33 cellular contexts compared by ENCODE assay signal in the genomic region with DNA sequence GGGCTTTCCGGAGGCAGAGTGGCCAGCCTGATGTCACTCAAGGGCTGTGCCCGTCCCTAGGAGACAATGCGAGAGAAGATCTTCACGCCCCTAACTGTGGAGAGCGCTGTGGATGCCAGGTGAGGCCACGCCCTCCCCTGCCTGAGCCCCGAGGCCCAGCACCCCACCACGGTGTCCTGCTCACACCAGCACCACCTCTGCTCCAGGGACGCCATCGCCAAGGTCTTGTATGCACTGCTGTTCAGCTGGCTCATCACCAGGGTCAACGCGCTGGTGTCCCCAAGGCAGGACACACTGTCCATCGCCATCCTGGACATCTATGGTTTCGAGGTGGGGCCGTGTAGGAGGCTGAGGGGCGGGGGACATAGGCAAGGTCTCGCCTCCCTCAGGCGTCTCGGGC.
"Had no signal": no experiment of that assay in that cellular context is flagged by ENCODE, and none has a peak within 500 bp of the region (broad histone marks: within the 10 kb centered on the region; RNA-seq: fewer than 3 reads in every experiment).

No MANE protein-coding gene starts in this region.

- H3K4me1 Mint-ChIP-seq: activated CD4-positive, alpha-beta T cell treated with anti-CD3 and anti-CD28 coated beads for 36 hours; activated CD4-positive, alpha-beta T cell treated with anti-CD3 and anti-CD28 coated beads, Interleukin-2, amount 10 ng/mL, durations not matched to agents 24 days and 14 days; activated CD8-positive, alpha-beta memory T cell treated with anti-CD3 and anti-CD28 coated beads, Interleukin-2, amount 10 ng/mL, durations not matched to agents 7 days and 5 days; activated naive CD8-positive, alpha-beta T cell treated with anti-CD3 and anti-CD28 coated beads for 36 hours had no signal

- H3K36me3 Mint-ChIP-seq: activated CD4-positive, alpha-beta memory T cell treated with anti-CD3 and anti-CD28 coated beads for 36 hours; activated CD8-positive, alpha-beta memory T cell treated with anti-CD3 and anti-CD28 coated beads, Interleukin-2, amount 10 ng/mL, durations not matched to agents 7 days and 5 days; activated naive CD4-positive, alpha-beta T cell treated with anti-CD3 and anti-CD28 coated beads, Interleukin-2, amount 50 U/mL, for 24 hours; activated naive CD8-positive, alpha-beta T cell treated with anti-CD3 and anti-CD28 coated beads for 36 hours had no signal

- H3K36me3 ChIP-seq: adrenal gland, cardiac muscle cell, colonic mucosa, esophagus squamous epithelium had no signal

- H3K4me3 ChIP-seq: adrenal gland, body of pancreas, cardiac muscle cell, colonic mucosa, esophagus squamous epithelium had no signal

- H3K27me3 Mint-ChIP-seq: activated CD4-positive, alpha-beta memory T cell treated with anti-CD3 and anti-CD28 coated beads for 36 hours; activated CD4-positive, alpha-beta T cell treated with anti-CD3 and anti-CD28 coated beads for 36 hours; activated CD4-positive, alpha-beta T cell treated with anti-CD3 and anti-CD28 coated beads, Interleukin-2, amount 10 ng/mL, durations not matched to agents 24 days and 14 days; activated CD8-positive, alpha-beta memory T cell treated with anti-CD3 and anti-CD28 coated beads, Interleukin-2, amount 10 ng/mL, durations not matched to agents 7 days and 5 days; activated naive CD4-positive, alpha-beta T cell treated with anti-CD3 and anti-CD28 coated beads, Interleukin-2, amount 50 U/mL, for 24 hours; activated naive CD8-positive, alpha-beta T cell treated with anti-CD3 and anti-CD28 coated beads for 36 hours; activated naive CD8-positive, alpha-beta T cell treated with anti-CD3 and anti-CD28 coated beads, Interleukin-2, amount 50 U/mL, for 24 hours had no signal

- DNase-seq: activated CD4-positive, alpha-beta memory T cell treated with anti-CD3 and anti-CD28 coated beads for 36 hours; activated CD4-positive, alpha-beta T cell treated with anti-CD3 and anti-CD28 coated beads for 36 hours; activated CD4-positive, alpha-beta T cell treated with anti-CD3 and anti-CD28 coated beads, Interleukin-2, amount 10 ng/mL, durations not matched to agents 24 days and 14 days; activated CD4-positive, CD25-positive, alpha-beta regulatory T cell; activated CD4-positive, CD25-positive, alpha-beta regulatory T cell treated with anti-CD3 and anti-CD28 coated beads, Interleukin-2, amount 50 U/mL, for 72 hours; activated CD8-positive, alpha-beta memory T cell treated with anti-CD3 and anti-CD28 coated beads, Interleukin-2, amount 10 ng/mL, durations not matched to agents 7 days and 5 days; activated CD8-positive, alpha-beta memory T cell treated with anti-CD3 and anti-CD28 coated beads, Interleukin-2, amount 50 U/mL, for 4 hours; activated CD8-positive, alpha-beta T cell treated with anti-CD3 and anti-CD28 coated beads, Interleukin-2, amount 10 ng/mL, durations not matched to agents 7 days and 5 days; activated effector memory CD4-positive, alpha-beta T cell treated with anti-CD3 and anti-CD28 coated beads, Interleukin-2, amount 50 U/mL, for 16 hours; activated naive CD4-positive, alpha-beta T cell treated with anti-CD3 and anti-CD28 coated beads for 36 hours; activated naive CD8-positive, alpha-beta T cell treated with anti-CD3 and anti-CD28 coated beads for 36 hours; activated naive CD8-positive, alpha-beta T cell treated with anti-CD3 and anti-CD28 coated beads, Interleukin-2, amount 50 U/mL, for 24 hours; activated T-cell treated with anti-CD3 and anti-CD28 coated beads, Interleukin-2, amount 50 U/mL, for 1 hour; activated T-cell treated with anti-CD3 and anti-CD28 coated beads, Interleukin-2, amount 50 U/mL, for 48 hours; adrenal gland; amygdala; aorta; body of pancreas; central memory CD4-positive, alpha-beta T cell; cerebellar nuclear complex; colonic mucosa; effector CD8-positive, alpha-beta T cell; esophagus squamous epithelium; foreskin melanocyte; T-helper 1 cell; T-helper 17 cell; T1000 had no signal

- H3K27ac Mint-ChIP-seq: activated CD4-positive, alpha-beta memory T cell treated with anti-CD3 and anti-CD28 coated beads for 36 hours; activated CD4-positive, alpha-beta T cell treated with anti-CD3 and anti-CD28 coated beads for 36 hours; activated CD4-positive, alpha-beta T cell treated with anti-CD3 and anti-CD28 coated beads, Interleukin-2, amount 10 ng/mL, durations not matched to agents 24 days and 14 days; activated CD8-positive, alpha-beta memory T cell treated with anti-CD3 and anti-CD28 coated beads, Interleukin-2, amount 10 ng/mL, durations not matched to agents 7 days and 5 days; activated CD8-positive, alpha-beta T cell treated with anti-CD3 and anti-CD28 coated beads, Interleukin-2, amount 10 ng/mL, durations not matched to agents 7 days and 5 days; activated naive CD4-positive, alpha-beta T cell treated with anti-CD3 and anti-CD28 coated beads for 36 hours; activated naive CD4-positive, alpha-beta T cell treated with anti-CD3 and anti-CD28 coated beads, Interleukin-2, amount 50 U/mL, for 24 hours; activated naive CD8-positive, alpha-beta T cell treated with anti-CD3 and anti-CD28 coated beads for 36 hours; activated naive CD8-positive, alpha-beta T cell treated with anti-CD3 and anti-CD28 coated beads, Interleukin-2, amount 50 U/mL, for 24 hours; activated T-helper 1 cell treated with anti-CD3 and anti-CD28 coated beads, Interleukin-12 subunit alpha, Interleukin-12 subunit beta, Interleukin-2, Interleukin-4 antibody, amounts not matched to agents 30 ng/mL and 10 ng/mL and 1 ng/mL, durations not matched to agents 14 hours and 24 hours and 36 hours; activated T-helper 2 cell treated with anti-CD3 and anti-CD28 coated beads, Interferon-gamma antibody, Interleukin-2, Interleukin-4, amounts not matched to agents 10 μg/mL and 5 μg/mL and 100 μg/mL, durations not matched to agents 14 hours and 24 hours and 36 hours; T-helper 17 cell; T-helper 2 cell treated with Interferon-gamma antibody and Interleukin-4, amounts not matched to agents 5 μg/mL and 100 μg/mL, for 36 hours had no signal

- H3K27me3 ChIP-seq: adrenal gland, body of pancreas, cardiac muscle cell, colonic mucosa had no signal

- H3K9me3 ChIP-seq: adrenal gland, body of pancreas, colonic mucosa, esophagus squamous epithelium had no signal

- H3K27ac ChIP-seq: adrenal gland, body of pancreas, cardiac muscle cell, colonic mucosa, epithelial cell of prostate, esophagus squamous epithelium had no signal

- H3K4me3 Mint-ChIP-seq: activated CD4-positive, alpha-beta memory T cell treated with anti-CD3 and anti-CD28 coated beads for 36 hours; activated CD4-positive, alpha-beta T cell treated with anti-CD3 and anti-CD28 coated beads for 36 hours; activated CD4-positive, alpha-beta T cell treated with anti-CD3 and anti-CD28 coated beads, Interleukin-2, amount 10 ng/mL, durations not matched to agents 24 days and 14 days; activated CD8-positive, alpha-beta memory T cell treated with anti-CD3 and anti-CD28 coated beads, Interleukin-2, amount 10 ng/mL, durations not matched to agents 7 days and 5 days; activated CD8-positive, alpha-beta T cell treated with anti-CD3 and anti-CD28 coated beads, Interleukin-2, amount 10 ng/mL, durations not matched to agents 7 days and 5 days; activated naive CD4-positive, alpha-beta T cell treated with anti-CD3 and anti-CD28 coated beads for 36 hours; activated naive CD4-positive, alpha-beta T cell treated with anti-CD3 and anti-CD28 coated beads, Interleukin-2, amount 50 U/mL, for 24 hours; activated naive CD8-positive, alpha-beta T cell treated with anti-CD3 and anti-CD28 coated beads for 36 hours; activated naive CD8-positive, alpha-beta T cell treated with anti-CD3 and anti-CD28 coated beads, Interleukin-2, amount 50 U/mL, for 24 hours; activated T-helper 1 cell treated with anti-CD3 and anti-CD28 coated beads, Interleukin-12 subunit alpha, Interleukin-12 subunit beta, Interleukin-2, Interleukin-4 antibody, amounts not matched to agents 30 ng/mL and 10 ng/mL and 1 ng/mL, durations not matched to agents 14 hours and 24 hours and 36 hours; T-helper 17 cell; T-helper 2 cell treated with Interferon-gamma antibody and Interleukin-4, amounts not matched to agents 5 μg/mL and 100 μg/mL, for 36 hours had no signal

- H3K9me3 Mint-ChIP-seq: activated CD4-positive, alpha-beta memory T cell treated with anti-CD3 and anti-CD28 coated beads for 36 hours; activated CD4-positive, alpha-beta T cell treated with anti-CD3 and anti-CD28 coated beads, Interleukin-2, amount 10 ng/mL, durations not matched to agents 24 days and 14 days; activated naive CD4-positive, alpha-beta T cell treated with anti-CD3 and anti-CD28 coated beads for 36 hours; activated naive CD4-positive, alpha-beta T cell treated with anti-CD3 and anti-CD28 coated beads, Interleukin-2, amount 50 U/mL, for 24 hours; activated naive CD8-positive, alpha-beta T cell treated with anti-CD3 and anti-CD28 coated beads for 36 hours; activated naive CD8-positive, alpha-beta T cell treated with anti-CD3 and anti-CD28 coated beads, Interleukin-2, amount 50 U/mL, for 24 hours; activated T-helper 1 cell treated with anti-CD3 and anti-CD28 coated beads, Interleukin-12 subunit alpha, Interleukin-12 subunit beta, Interleukin-2, Interleukin-4 antibody, amounts not matched to agents 30 ng/mL and 10 ng/mL and 1 ng/mL, durations not matched to agents 14 hours and 24 hours and 36 hours; activated T-helper 2 cell treated with anti-CD3 and anti-CD28 coated beads, Interferon-gamma antibody, Interleukin-2, Interleukin-4, amounts not matched to agents 10 μg/mL and 5 μg/mL and 100 μg/mL, durations not matched to agents 14 hours and 24 hours and 36 hours; T-helper 2 cell treated with Interferon-gamma antibody and Interleukin-4, amounts not matched to agents 5 μg/mL and 100 μg/mL, for 36 hours had no signal

- H3K4me1 ChIP-seq: adrenal gland, colonic mucosa had no signal
